Comparison of ENCODE assay signal across 8 cellular contexts in genomic region chr1:224356685-224357625, GRCh38. TPM values are rescaled to one million over a fixed set of nuclear protein-coding genes. Genes with fewer than 3 reads are reported as not detected.
DNase-seq lines count a peak whose midpoint lies in the region; ATAC-seq and TF ChIP-seq lines count a peak whose summit lies in the region.

TSS of gene CNIH4 (plus strand) at chr1:224356879. CDS start at chr1:224356925, 46 bp downstream.

- DNase-seq in GM04504 (ENCODE audit: low read depth) (peak; percentile 88), NCI-H1048 (lab: John Stamatoyannopoulos, UW) (peak; percentile 95), glomerular endothelial cell (ENCODE audit: extremely low read depth, low read depth, low spot score) (peak; percentile 75), occipital lobe (lab: John Stamatoyannopoulos, UW) (peak; percentile 93)

- H3K4me1 Mint-ChIP-seq in activated naive CD4-positive, alpha-beta T cell treated with anti-CD3 and anti-CD28 coated beads, Interleukin-2, amount 50 U/mL, for 24 hours, result peaks cover 40% of the 10 kb centered on the region

- no peaks in the 10 kb centered on the region for H3K27me3 Mint-ChIP-seq in activated naive CD4-positive, alpha-beta T cell treated with anti-CD3 and anti-CD28 coated beads, Interleukin-2, amount 50 U/mL, for 24 hours

- H3K4me3 Mint-ChIP-seq in activated naive CD4-positive, alpha-beta T cell treated with anti-CD3 and anti-CD28 coated beads, Interleukin-2, amount 50 U/mL, for 24 hours, result peak within 1 kb of the TSS; percentile 90

- ATAC-seq in HG02571 (IDR thresholded peaks at IDR 0.05; ENCODE audit: unreplicated experiment) (peak; percentile 98), SK-N-SH treated with all-trans-retinoic acid at 6 μM for 48 hours (peak; percentile 97)

- peak within 1 kb of the TSS; percentile 17 for H3K27ac ChIP-seq in temporal lobe (ENCODE audit: low read depth, low read length)

- no peaks in the 10 kb centered on the region for H3K9me3 Mint-ChIP-seq in activated naive CD4-positive, alpha-beta T cell treated with anti-CD3 and anti-CD28 coated beads, Interleukin-2, amount 50 U/mL, for 24 hours

- H3K27ac Mint-ChIP-seq in activated naive CD4-positive, alpha-beta T cell treated with anti-CD3 and anti-CD28 coated beads, Interleukin-2, amount 50 U/mL, for 24 hours, result peak within 1 kb of the TSS; percentile 93

- H3K36me3 Mint-ChIP-seq in activated naive CD4-positive, alpha-beta T cell treated with anti-CD3 and anti-CD28 coated beads, Interleukin-2, amount 50 U/mL, for 24 hours, result peaks cover 5% of the 10 kb centered on the region

TF ChIP-seq in SK-N-SH treated with all-trans-retinoic acid at 6 μM for 48 hours, 23 proteins besides CTCF, POLR2A, EP300 and RAD21:
- TF ChIP-seq PPARA (CRISPR knock-in tag; IDR thresholded peaks at IDR 0.05; ENCODE audit: borderline replicate concordance) (no peak), ZC3H10 (CRISPR knock-in tag; IDR thresholded peaks at IDR 0.05) (no peak), SNAI2 (CRISPR knock-in tag; IDR thresholded peaks at IDR 0.05) (no peak), ESRRG (CRISPR knock-in tag; IDR thresholded peaks at IDR 0.05) (no peak), ARNTL (CRISPR knock-in tag; IDR thresholded peaks at IDR 0.05; ENCODE audit: borderline replicate concordance, low read depth) (no peak), PATZ1 (CRISPR knock-in tag; IDR thresholded peaks at IDR 0.05; ENCODE audit: borderline replicate concordance) (no peak), CSDC2 (CRISPR knock-in tag; IDR thresholded peaks at IDR 0.05) (no peak), CSRNP3 (CRISPR knock-in tag; IDR thresholded peaks at IDR 0.05) (no peak), TCF4 (CRISPR knock-in tag; IDR thresholded peaks at IDR 0.05; ENCODE audit: borderline replicate concordance) (no peak)

RNA-seq across cellular contexts. Expression of gene CNIH4, which starts in this region (rescaled TPM):
- total RNA-seq in glomerular endothelial cell (41.5 and 53.6 TPM in 2 replicates), occipital lobe (34.2 TPM), temporal lobe (15.7 TPM)

Comparison
In these comparisons a context has a peak if more than half of its experiments do, and no peak if none do; other contexts are left out.
1. Peak in every context shown above with its lines: DNase-seq, ATAC-seq and H3K27ac ChIP-seq.